Comparison of ENCODE assay signal across 17 cellular contexts in genomic region chr13:99975626-99976025, GRCh38. TPM values are rescaled to one million over a fixed set of nuclear protein-coding genes. Genes with fewer than 3 reads are reported as not detected.
DNase-seq lines count a peak whose midpoint lies in the region; ATAC-seq and TF ChIP-seq lines count a peak whose summit lies in the region.
"Had no signal": no experiment of that assay in that cellular context is flagged by ENCODE, and none has a peak within 500 bp of the region (broad histone marks: within the 10 kb centered on the region; RNA-seq: fewer than 3 reads in every experiment).

No MANE protein-coding gene starts in this region.

- no peaks in the 10 kb centered on the region; the same call in 2 of the 3 replicates for H3K36me3 Mint-ChIP-seq in GM23338 (ENCODE audit: low read depth)
- H3K36me3 Mint-ChIP-seq in IgD-negative memory B cell: no peaks in the 10 kb centered on the region
- H3K36me3 Mint-ChIP-seq in endodermal cell (ENCODE audit: low read depth): no peaks in the 10 kb centered on the region
- H3K36me3 Mint-ChIP-seq in activated T-cell treated with anti-CD3 and anti-CD28 coated beads, Interleukin-2, amount 50 U/mL, for 72 hours (ENCODE audit: insufficient read depth in 2 of 2): peaks cover 5 to 7% of the 10 kb centered on the region in 2 donors

- ATAC-seq in GM23338: no peak
- no peak for ATAC-seq in activated T-cell treated with anti-CD3 and anti-CD28 coated beads, Interleukin-2, amount 50 U/mL, for 72 hours (replicated peaks in 1 of 2)
- ATAC-seq: GM12878 had no signal

- no peak overlapping the region for H2BK5ac ChIP-seq in neuronal stem cell (ENCODE audit: low read length)

- H3K27me3 Mint-ChIP-seq in GM23338 (ENCODE audit: insufficient read depth, low read depth, poor library complexity): peaks cover 56% of the 10 kb centered on the region
- H3K27me3 Mint-ChIP-seq in IgD-negative memory B cell: peaks cover 68% of the 10 kb centered on the region
- peaks cover 71% of the 10 kb centered on the region for H3K27me3 Mint-ChIP-seq in endodermal cell (ENCODE audit: insufficient read depth)
- H3K27me3 Mint-ChIP-seq in activated T-cell treated with anti-CD3 and anti-CD28 coated beads, Interleukin-2, amount 50 U/mL, for 72 hours (ENCODE audit: low read depth): peaks cover 77% of the 10 kb centered on the region

- H4K20me1 ChIP-seq in GM23338 (replicated peaks; ENCODE audit: insufficient read depth): no peaks in the 10 kb centered on the region

- H3K79me1 ChIP-seq in neuronal stem cell (ENCODE audit: low read depth, low read length): peaks cover 8% of the 10 kb centered on the region

- no peak overlapping the region for H3K23ac ChIP-seq in neuronal stem cell (ENCODE audit: low read depth, low read length, poor library complexity)

- H2AFZ ChIP-seq in GM23338 (no peak overlapping the region), neuronal stem cell (ENCODE audit: low read length) (no peak overlapping the region)
- H2AFZ ChIP-seq: PC-9 had no signal

- H3K4me3 ChIP-seq in GM23338 (peak overlapping the region; percentile 63), endodermal cell (ENCODE audit: low read length) (no peak overlapping the region), neuronal stem cell (ENCODE audit: low read length in 2 of 2) (no peak overlapping the region)
- H3K4me3 ChIP-seq: GM12878, PC-9 had no signal

- peak overlapping the region; percentile 98 for H2AK5ac ChIP-seq in neuronal stem cell (ENCODE audit: low read depth, low read length)

- H3K4me1 ChIP-seq in GM23338 (ENCODE audit: insufficient read depth) (peaks cover 56% of the 10 kb centered on the region), endodermal cell (ENCODE audit: control insufficient read depth, insufficient read depth, low read length) (peaks cover 5% of the 10 kb centered on the region), neuronal stem cell (ENCODE audit: control insufficient read depth in 2 of 2, insufficient read depth in 1 of 2, low read depth in 1 of 2, low read length in 2 of 2) (peaks cover 12 to 18% of the 10 kb centered on the region in 2 donors)

- no peak overlapping the region for H2BK120ac ChIP-seq in neuronal stem cell (ENCODE audit: low read depth, low read length)

- H3K9ac ChIP-seq in endodermal cell (ENCODE audit: extremely low read depth, low read length, poor library complexity, severe bottlenecking) (no peak overlapping the region), neuronal stem cell (ENCODE audit: low read depth, low read length, poor library complexity) (no peak overlapping the region)

- H4K8ac ChIP-seq in neuronal stem cell (ENCODE audit: low read depth, low read length): no peak overlapping the region

- no peak overlapping the region for H3K4ac ChIP-seq in neuronal stem cell (ENCODE audit: low read length)

- no peak overlapping the region for H2BK15ac ChIP-seq in neuronal stem cell (ENCODE audit: low read length)

- H3K4me2 ChIP-seq in GM23338 (peak overlapping the region; percentile 98), neuronal stem cell (ENCODE audit: insufficient read depth, low read length, poor library complexity, severe bottlenecking) (no peak overlapping the region)
- H3K4me2 ChIP-seq: PC-9 had no signal

- peak overlapping the region; percentile 80; the same call in 2 of the 3 replicates for H3K4me3 Mint-ChIP-seq in GM23338
- no peak overlapping the region for H3K4me3 Mint-ChIP-seq in IgD-negative memory B cell
- no peak overlapping the region for H3K4me3 Mint-ChIP-seq in endodermal cell
- H3K4me3 Mint-ChIP-seq in activated T-cell treated with anti-CD3 and anti-CD28 coated beads, Interleukin-2, amount 50 U/mL, for 72 hours: no peak overlapping the region

- peak; percentile 61 for DNase-seq in GM23338 (ENCODE audit: low spot score)
- peak; percentile 71 for DNase-seq in endodermal cell
- no peak for DNase-seq in neuronal stem cell (ENCODE audit: low spot score)
- no peak for DNase-seq in foreskin melanocyte
- no peak for DNase-seq in activated T-cell treated with anti-CD3 and anti-CD28 coated beads, Interleukin-2, amount 50 U/mL, for 72 hours
- DNase-seq in NCI-H1930 (lab: John Stamatoyannopoulos, UW): no peak
- no peak for DNase-seq in DMS153 treated with DMSO at 0.1 percent for 48 hours (lab: John Stamatoyannopoulos, UW; ENCODE audit: unreplicated experiment)
- DNase-seq: COR-L47, DMS53, KBM-7, NCI-H1048, NCI-H446, NCI-H774, PC-9 had no signal

- no peaks in the 10 kb centered on the region for H3K9me3 Mint-ChIP-seq in GM23338
- peaks cover 4 to 29% (median 19%) of the 10 kb centered on the region in 3 donors for H3K9me3 Mint-ChIP-seq in IgD-negative memory B cell
- H3K9me3 Mint-ChIP-seq in endodermal cell: no peaks in the 10 kb centered on the region
- H3K9me3 Mint-ChIP-seq in activated T-cell treated with anti-CD3 and anti-CD28 coated beads, Interleukin-2, amount 50 U/mL, for 72 hours: no peaks in the 10 kb centered on the region

- H3K9me2 ChIP-seq in GM23338 (ENCODE audit: insufficient read depth): no peaks in the 10 kb centered on the region

- no peak overlapping the region for H2BK12ac ChIP-seq in neuronal stem cell (ENCODE audit: low read length)

- TF ChIP-seq CTCF in GM23338 (conservative IDR thresholded peaks at IDR 0.05; ENCODE audit: low read depth in 2 of 2) (peak in 1 of 2 experiments; percentile 33; a peak in 2 of 4 replicates), endodermal cell (conservative IDR thresholded peaks at IDR 0.05) (peak; percentile 39)

- H3K18ac ChIP-seq in neuronal stem cell (ENCODE audit: low read length): peak overlapping the region; percentile 92

- H3K36me3 ChIP-seq in GM23338 (ENCODE audit: insufficient read depth): no peaks in the 10 kb centered on the region
- no peaks in the 10 kb centered on the region for H3K36me3 ChIP-seq in endodermal cell (ENCODE audit: control insufficient read depth, insufficient read depth, low read length)
- no peaks in the 10 kb centered on the region for H3K36me3 ChIP-seq in neuronal stem cell (replicated peaks in 1 of 2; ENCODE audit: control insufficient read depth in 2 of 2, insufficient read depth in 2 of 2, low read length in 2 of 2)

- peaks cover 23% of the 10 kb centered on the region; the same call in 1 of the 2 replicates for H3F3A ChIP-seq in GM23338 (replicated peaks; ENCODE audit: low read depth)

- 87 to 91% methylated on average over 15 to 19 of the region's 19 CpGs for WGBS in endodermal cell (ENCODE audit: insufficient coverage in 1 of 2, insufficient read length in 1 of 2), 2 experiments
- WGBS in neuronal stem cell (ENCODE audit: extremely low coverage in 2 of 2, insufficient read length in 2 of 2, insufficient replicate concordance in 1 of 2), 2 donors: no CpG with 5 or more reads among the region's 19 CpGs

- H3K14ac ChIP-seq in neuronal stem cell (ENCODE audit: low read length): no peak overlapping the region

- H4K91ac ChIP-seq in neuronal stem cell (ENCODE audit: low read depth, low read length, poor library complexity): no peak overlapping the region

- peaks cover 63% of the 10 kb centered on the region for H3K27me3 ChIP-seq in GM23338 (ENCODE audit: insufficient read depth)
- H3K27me3 ChIP-seq in endodermal cell (ENCODE audit: control insufficient read depth, insufficient read depth, low read length, poor library complexity, severe bottlenecking): peaks cover 64% of the 10 kb centered on the region
- peaks cover 0 to 36% (median 5%) of the 10 kb centered on the region in 3 experiments for H3K27me3 ChIP-seq in neuronal stem cell (ENCODE audit: control insufficient read depth in 3 of 3, insufficient read depth in 3 of 3, low read depth in 1 of 3, low read length in 3 of 3)

- peaks cover 9% of the 10 kb centered on the region; the same call in 1 of the 2 replicates for H3K79me2 ChIP-seq in GM23338 (replicated peaks; ENCODE audit: insufficient read depth)

- H3K27ac ChIP-seq in GM23338 (ENCODE audit: low read depth) (no peak overlapping the region), endodermal cell (ENCODE audit: low read depth, low read length) (no peak overlapping the region), neuronal stem cell (replicated peaks; ENCODE audit: low read length) (no peak overlapping the region)
- H3K27ac ChIP-seq: PC-9 had no signal

- H3K4me1 Mint-ChIP-seq in GM23338 (peaks cover 64% of the 10 kb centered on the region), IgD-negative memory B cell (peaks cover 1 to 9% (median 3%) of the 10 kb centered on the region in 3 donors), endodermal cell (peaks cover 29% of the 10 kb centered on the region)
- peaks cover 13% of the 10 kb centered on the region for H3K4me1 Mint-ChIP-seq in activated T-cell treated with anti-CD3 and anti-CD28 coated beads, Interleukin-2, amount 50 U/mL, for 72 hours (ENCODE audit: low read depth)

- H3K9me3 ChIP-seq in endodermal cell (ENCODE audit: control insufficient read depth, low read length): no peaks in the 10 kb centered on the region
- H3K9me3 ChIP-seq in neuronal stem cell (replicated peaks in 1 of 2; ENCODE audit: control insufficient read depth in 2 of 2, insufficient read depth in 1 of 2, low read depth in 1 of 2, low read length in 2 of 2): no peaks in the 10 kb centered on the region

- H3K27ac Mint-ChIP-seq in GM23338: peak overlapping the region; percentile 91; the same call in 1 of the 2 replicates
- peak overlapping the region; percentile 53 to 99 (median 74) for H3K27ac Mint-ChIP-seq in IgD-negative memory B cell
- no peak overlapping the region for H3K27ac Mint-ChIP-seq in endodermal cell
- H3K27ac Mint-ChIP-seq in activated T-cell treated with anti-CD3 and anti-CD28 coated beads, Interleukin-2, amount 50 U/mL, for 72 hours: no peak overlapping the region
- H3K27ac Mint-ChIP-seq: CD14-positive monocyte had no signal

TF ChIP-seq in GM23338, 12 proteins besides CTCF, POLR2A, EP300 and RAD21:
- peak; percentile 14 for TF ChIP-seq EZH2 (IDR thresholded peaks at IDR 0.05; ENCODE audit: low read depth, unreplicated experiment)
- no peak for TF ChIP-seq STAT1 (IDR thresholded peaks at IDR 0.05; ENCODE audit: unreplicated experiment)

RNA-seq across cellular contexts. Expression of gene ZIC5, which starts 4.1 kb away (rescaled TPM):
- 28.0 and 32.6 TPM in 2 replicates for total RNA-seq in GM23338 (2014; rRNA removed; shearing (Covaris generic))
- 14.1 and 17.2 TPM in 2 replicates for polyA plus RNA-seq in GM23338 (2016; fragmentation: Nextera tagmentation; extraction: Ambion mirVana)
- not detected for polyA plus RNA-seq in IgD-negative memory B cell
- 10 to 100 TPM; 11.0 to 13.7 TPM for total RNA-seq in endodermal cell
- 40.1 TPM for polyA plus RNA-seq in endodermal cell (2013, experiment 1 of 2)
- polyA plus RNA-seq in endodermal cell (2013, experiment 2 of 2): 36.9 TPM
- 18.1 TPM for polyA plus RNA-seq in neuronal stem cell (2013, experiment 1 of 2)
- 18.3 TPM for polyA plus RNA-seq in neuronal stem cell (2013, experiment 2 of 2)
- total RNA-seq in activated T-cell treated with anti-CD3 and anti-CD28 coated beads, Interleukin-2, amount 50 U/mL, for 72 hours: not detected
- total RNA-seq: GM12878 had no signal
- polyA plus RNA-seq: CD14-positive monocyte, GM12878 had no signal

RNA-seq across cellular contexts. Expression of gene ZIC2, which starts 6.0 kb away (rescaled TPM):
- total RNA-seq in GM23338 (2014; rRNA removed; shearing (Covaris generic)): 76.2 and 87.9 TPM in 2 replicates
- polyA plus RNA-seq in GM23338 (2016; fragmentation: Nextera tagmentation; extraction: Ambion mirVana) (62.6 and 63.2 TPM in 2 replicates), IgD-negative memory B cell (not detected)
- total RNA-seq in endodermal cell: 100 to 1,000 TPM; 182 to 301 TPM
- 198 TPM for polyA plus RNA-seq in endodermal cell (2013, experiment 1 of 2)
- polyA plus RNA-seq in endodermal cell (2013, experiment 2 of 2): 160 TPM
- polyA plus RNA-seq in neuronal stem cell (2013, experiment 1 of 2): 120 TPM
- polyA plus RNA-seq in neuronal stem cell (2013, experiment 2 of 2): 122 TPM
- total RNA-seq in activated T-cell treated with anti-CD3 and anti-CD28 coated beads, Interleukin-2, amount 50 U/mL, for 72 hours: under 1 TPM in 1 of 2 donors, not detected in 1; 0.25 TPM
- total RNA-seq: GM12878 had no signal
- polyA plus RNA-seq: CD14-positive monocyte had no signal

Comparison
In these comparisons a context has a peak if more than half of its experiments do, and no peak if none do; other contexts are left out.
1. DNase-seq: peak in GM23338 (single experiment) and endodermal cell (single experiment); none in neuronal stem cell (single experiment), foreskin melanocyte (single experiment), activated T-cell treated with anti-CD3 and anti-CD28 coated beads, Interleukin-2, amount 50 U/mL, for 72 hours (0 of 2), NCI-H1930 (0 of 2) and DMS153 treated with DMSO at 0.1 percent for 48 hours (single experiment).
2. H3K27ac Mint-ChIP-seq: peak in GM23338 (single experiment) and IgD-negative memory B cell (3 of 3); none in endodermal cell (single experiment) and activated T-cell treated with anti-CD3 and anti-CD28 coated beads, Interleukin-2, amount 50 U/mL, for 72 hours (single experiment).
3. RNA of gene ZIC5, which starts 4.1 kb away (total RNA-seq): 28.0 to 32.6 TPM in GM23338 and 11.0 to 13.7 TPM in endodermal cell; not detected in activated T-cell treated with anti-CD3 and anti-CD28 coated beads, Interleukin-2, amount 50 U/mL, for 72 hours; every median in the first group is over 10 times any median in the second.
4. RNA of gene ZIC2, which starts 6.0 kb away (total RNA-seq): 182 to 301 TPM in endodermal cell and 76.2 to 87.9 TPM in GM23338; 0.25 TPM in activated T-cell treated with anti-CD3 and anti-CD28 coated beads, Interleukin-2, amount 50 U/mL, for 72 hours; every median in the first group is over 10 times any median in the second.